ENCODE assay signal across 8 cellular contexts in the genomic region with DNA sequence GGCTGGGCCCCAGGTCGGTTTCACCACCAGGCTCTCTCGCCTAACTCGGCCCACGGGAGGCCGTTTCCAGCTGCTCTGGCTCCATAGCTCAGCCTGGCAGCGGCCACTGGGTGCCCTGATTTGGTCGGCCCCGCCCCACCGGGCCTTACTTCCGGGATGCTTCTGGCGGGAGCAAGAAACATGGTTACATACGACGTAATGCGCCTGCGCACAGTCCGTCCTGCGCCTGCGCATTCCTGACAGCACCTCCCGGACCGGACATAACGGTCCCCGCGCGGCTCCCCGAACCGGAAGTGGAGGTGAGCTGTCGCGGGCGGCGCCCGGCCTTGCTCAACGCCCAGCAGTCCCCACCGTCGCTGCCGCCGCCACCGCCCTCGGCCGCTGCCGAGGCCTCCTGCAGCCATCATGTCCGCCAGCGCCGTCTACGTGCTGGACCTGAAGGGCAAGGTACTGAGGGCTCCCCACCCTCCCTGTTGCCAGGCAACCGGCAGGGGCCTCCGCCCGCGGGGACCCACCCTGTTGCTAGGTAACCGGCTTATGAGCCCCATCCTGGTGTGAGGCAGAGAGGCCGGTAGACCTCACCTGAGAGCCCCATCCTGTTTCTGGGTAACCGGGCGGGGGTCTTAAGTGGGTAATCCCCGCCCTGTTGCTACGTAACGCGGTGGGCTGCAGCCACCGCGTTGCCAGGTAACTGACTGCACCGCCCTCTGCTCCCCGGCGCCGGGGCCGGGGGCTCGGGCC. TPM values are rescaled to one million over a fixed set of nuclear protein-coding genes. Genes with fewer than 3 reads are reported as not detected.
DNase-seq lines count a peak whose midpoint lies in the region; ATAC-seq and TF ChIP-seq lines count a peak whose summit lies in the region.

A gene (plus strand): TSS at position 290 of the 741 bp plus-strand sequence. CDS start 116 bp downstream, at position 406.

- peak; percentile 89 for ATAC-seq in GM19324 (IDR thresholded peaks at IDR 0.05; ENCODE audit: low FRiP score, unreplicated experiment)
- ATAC-seq in HG03469 (IDR thresholded peaks at IDR 0.05; ENCODE audit: unreplicated experiment), result peak; percentile 70
- ATAC-seq in left lobe of liver, result peak; percentile 72

- CTCF ChIA-PET in BJ (lab: Yijun Ruan, JAX), result interaction anchor here (0.6 to 1.8 kb wide), 5 partner anchors 13 to 167 kb away, joined by 3 to 5 read pairs (median 4); a partner anchor contains a TSS
- CTCF ChIA-PET in activated CD4-positive, alpha-beta T cell treated with anti-CD3 and anti-CD28 coated beads, Interleukin-2, amount 10 ng/mL, durations not matched to agents 7 days and 5 days (lab: Charles Lee), result interaction anchor here (0.8 to 1.4 kb wide), 4 partner anchors 12 to 189 kb away, joined by 3 to 6 read pairs (median 4); a partner anchor contains a TSS

- peaks cover 36% of the 10 kb centered on the region for H3K36me3 Mint-ChIP-seq in activated CD4-positive, alpha-beta T cell treated with anti-CD3 and anti-CD28 coated beads, Interleukin-2, amount 10 ng/mL, durations not matched to agents 7 days and 5 days (ENCODE audit: low read depth)

- H3K4me3 Mint-ChIP-seq in activated CD4-positive, alpha-beta T cell treated with anti-CD3 and anti-CD28 coated beads, Interleukin-2, amount 10 ng/mL, durations not matched to agents 7 days and 5 days, result peak within 1 kb of the TSS; percentile 93

- peak; percentile 93 for DNase-seq in BJ (ENCODE audit: low read depth)
- peak; percentile 85 for DNase-seq in NCI-H526 treated with DMSO at 0.1 percent for 48 hours (lab: John Stamatoyannopoulos, UW)
- peak; percentile 99 for DNase-seq in activated CD4-positive, alpha-beta T cell treated with anti-CD3 and anti-CD28 coated beads, Interleukin-2, amount 10 ng/mL, durations not matched to agents 7 days and 5 days
- DNase-seq in cortex of kidney (lab: John Stamatoyannopoulos, UW), result peak; percentile 64
- peak; percentile 100 for DNase-seq in left lobe of liver (ENCODE audit: low spot score)
- peak; percentile 96 for DNase-seq in stimulated activated CD4-positive, alpha-beta T cell treated with anti-CD3 and anti-CD28 coated beads, Interleukin-2, amount 100 ng/mL, for 4 hours (ENCODE audit: low read depth)

- H3K27me3 Mint-ChIP-seq in activated CD4-positive, alpha-beta T cell treated with anti-CD3 and anti-CD28 coated beads, Interleukin-2, amount 10 ng/mL, durations not matched to agents 7 days and 5 days, result no peaks in the 10 kb centered on the region

- POLR2A ChIA-PET in BJ (lab: Charles Lee), result interaction anchor here (0.5 to 0.6 kb wide), 2 partner anchors 9 to 119 kb away, joined by 3 read pairs; no protein-coding TSS in a partner anchor
- POLR2A ChIA-PET in activated CD4-positive, alpha-beta T cell treated with anti-CD3 and anti-CD28 coated beads, Interleukin-2, amount 10 ng/mL, durations not matched to agents 7 days and 5 days (lab: Charles Lee), result interaction anchor here (0.5 to 1.2 kb wide), 2 partner anchors 13 to 107 kb away, joined by 4 to 6 read pairs; a partner anchor contains a TSS

- H3K9me3 Mint-ChIP-seq in activated CD4-positive, alpha-beta T cell treated with anti-CD3 and anti-CD28 coated beads, Interleukin-2, amount 10 ng/mL, durations not matched to agents 7 days and 5 days, result no peaks in the 10 kb centered on the region

- H3K4me3 ChIP-seq in BJ (ENCODE audit: low read depth, low read length), result peak within 1 kb of the TSS; percentile 100

- no peak for TF ChIP-seq CTCF in BJ (IDR thresholded peaks at IDR 0.05; ENCODE audit: insufficient read depth, low read depth, low read length)

- H3K36me3 ChIP-seq in BJ (ENCODE audit: control insufficient read depth, insufficient read depth, low read length), result peaks cover 6% of the 10 kb centered on the region

- H3K27ac Mint-ChIP-seq in activated CD4-positive, alpha-beta T cell treated with anti-CD3 and anti-CD28 coated beads, Interleukin-2, amount 10 ng/mL, durations not matched to agents 7 days and 5 days, result peak within 1 kb of the TSS; percentile 92

- no peaks in the 10 kb centered on the region for H3K27me3 ChIP-seq in BJ (ENCODE audit: control insufficient read depth, insufficient read depth, low read length)

- peaks cover 46% of the 10 kb centered on the region for H3K4me1 Mint-ChIP-seq in activated CD4-positive, alpha-beta T cell treated with anti-CD3 and anti-CD28 coated beads, Interleukin-2, amount 10 ng/mL, durations not matched to agents 7 days and 5 days

RNA-seq across cellular contexts. Expression of the gene that starts here (rescaled TPM):
- 50.9 and 72.1 TPM in 2 replicates for polyA plus RNA-seq in BJ (2011; rRNA removed)
- 64.1 and 75.0 TPM in 2 replicates for polyA minus RNA-seq in BJ (2011; rRNA and poly(A)+ RNA removed)
- total RNA-seq in activated CD4-positive, alpha-beta T cell treated with anti-CD3 and anti-CD28 coated beads, Interleukin-2, amount 10 ng/mL, durations not matched to agents 7 days and 5 days, result 100 to 1,000 TPM; 129 to 150 TPM
- 76.5 TPM for total RNA-seq in left lobe of liver

Comparison
In these comparisons a context has a peak if more than half of its experiments do, and no peak if none do; other contexts are left out.
1. Peak in every context shown above with its lines: DNase-seq, ATAC-seq and H3K4me3 ChIP-seq.